Comparison of ENCODE assay signal across 1 cellular context in the genomic region with DNA sequence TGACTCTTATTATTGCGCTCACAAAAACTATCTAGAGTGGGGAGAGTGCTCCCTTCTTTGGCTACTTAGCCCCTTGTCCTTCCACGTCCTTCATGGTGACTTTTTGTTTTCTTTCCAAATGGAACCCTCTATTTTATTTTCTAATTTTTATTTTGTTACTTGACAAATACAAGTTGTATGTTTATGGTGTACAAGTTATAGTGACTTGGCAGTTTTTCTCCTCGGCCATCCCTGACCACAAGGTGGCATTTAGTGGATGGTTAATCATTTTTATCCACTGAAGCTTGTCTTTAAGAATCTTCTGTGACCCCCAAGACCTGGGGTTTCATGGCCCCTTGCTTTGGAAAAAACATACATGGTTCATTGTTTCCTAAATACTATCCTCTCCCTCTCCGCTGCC.
A peak's percentile ranks its signal among the peaks of the same experiment; 100 is the strongest.
TF ChIP-seq lines count a peak whose summit lies in the region.

No MANE protein-coding gene starts in this region.

TF ChIP-seq in K562, 482 proteins besides CTCF, POLR2A, EP300 and RAD21:
- TF ChIP-seq CCAR2 (IDR thresholded peaks at IDR 0.05; ENCODE audit: low read depth, low read length), result no peak
- peak; percentile 70; the same call in 1 of the 2 replicates for TF ChIP-seq MAFG (tag; conservative IDR thresholded peaks at IDR 0.05)
- 0 out of 2 replicates have a peak, but pooled peaks have one; percentile 22 for TF ChIP-seq ZNF316 (IDR thresholded peaks at IDR 0.05)
- peak; percentile 47; the same call in 1 of the 2 replicates for TF ChIP-seq NFE2 (IDR thresholded peaks at IDR 0.05; ENCODE audit: low read depth)
TF ChIP-seq in K562: peak in this region for 3.
